In the genomic region with DNA sequence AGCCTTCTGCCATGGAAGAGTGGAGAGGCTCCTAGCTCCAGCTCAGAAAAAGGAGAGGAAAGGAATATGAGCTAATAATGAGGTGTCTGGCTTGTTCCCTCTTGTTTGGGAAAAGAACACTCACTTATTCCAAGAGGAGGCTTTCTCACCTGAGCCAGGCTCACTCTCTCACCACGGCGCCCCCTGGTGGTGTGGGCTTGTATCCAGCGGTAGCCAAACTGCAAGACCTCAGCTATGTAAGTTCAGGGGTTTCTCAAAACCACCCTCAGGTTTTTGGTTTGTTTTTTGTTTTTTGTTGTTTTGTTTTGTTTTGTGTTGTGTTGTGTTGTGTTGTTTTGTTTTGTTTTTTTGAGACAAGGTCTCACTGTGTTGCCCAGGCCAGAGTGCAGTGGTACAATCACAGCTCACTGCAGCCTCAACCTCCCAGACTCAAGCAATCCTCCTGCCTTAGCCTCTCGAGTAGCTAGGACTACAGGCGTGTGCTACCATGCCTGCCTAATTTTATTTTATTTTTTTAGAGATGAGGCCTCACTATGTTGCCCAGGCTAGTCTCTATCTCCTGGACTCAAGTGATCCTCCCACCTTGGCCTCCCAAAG, we compare ENCODE assay signal across 8 cellular contexts.
DNase-seq lines count a peak whose midpoint lies in the region; ATAC-seq and TF ChIP-seq lines count a peak whose summit lies in the region.

No MANE protein-coding gene starts in this region.

- H3K36me3 ChIP-seq in gastroesophageal sphincter = no peaks in the 10 kb centered on the region
- H3K36me3 ChIP-seq in psoas muscle (ENCODE audit: insufficient read depth in 1 of 2, low read depth in 1 of 2) = no peaks in the 10 kb centered on the region

- no peaks in the 10 kb centered on the region for H3K4me1 ChIP-seq in gastroesophageal sphincter
- H3K4me1 ChIP-seq in psoas muscle = no peaks in the 10 kb centered on the region

- H3K36me3 Mint-ChIP-seq in Calu3 (ENCODE audit: insufficient read depth, unreplicated experiment) = no peaks in the 10 kb centered on the region
- no peaks in the 10 kb centered on the region for H3K36me3 Mint-ChIP-seq in activated T-helper 17 cell treated with anti-CD3 and anti-CD28 coated beads, Interleukin-2, amount 50 U/mL, for 72 hours (ENCODE audit: low read depth)

- peak; percentile 84 for DNase-seq in Calu3
- DNase-seq in OCI-M1 (lab: John Stamatoyannopoulos, UW) = peak; percentile 85
- DNase-seq in psoas muscle = peak; percentile 44 to 69

- H3K9me3 ChIP-seq in gastroesophageal sphincter (peaks cover 0 to 16% (median 0%) of the 10 kb centered on the region in 3 donors), psoas muscle (no peaks in the 10 kb centered on the region)

- H3K9me3 Mint-ChIP-seq in Calu3 (ENCODE audit: low read depth, unreplicated experiment) = no peaks in the 10 kb centered on the region
- H3K9me3 Mint-ChIP-seq in activated T-helper 17 cell treated with anti-CD3 and anti-CD28 coated beads, Interleukin-2, amount 50 U/mL, for 72 hours = no peaks in the 10 kb centered on the region

- TF ChIP-seq EP300 in gastroesophageal sphincter (IDR thresholded peaks at IDR 0.05) = no peak

- WGBS in gastroesophageal sphincter (ENCODE audit: low coverage in 1 of 2), 2 donors = 0 to 29% methylated on average over 1 to 5 of the region's 5 CpGs
- WGBS in psoas muscle, 3 donors = 31 to 35% (median 34%) methylated on average over 5 of the region's 5 CpGs

- no peak overlapping the region for H3K27ac Mint-ChIP-seq in Calu3 (ENCODE audit: unreplicated experiment)
- no peak overlapping the region for H3K27ac Mint-ChIP-seq in activated T-helper 17 cell treated with anti-CD3 and anti-CD28 coated beads, Interleukin-2, amount 50 U/mL, for 72 hours

- TF ChIP-seq CTCF in Calu3 (IDR thresholded peaks at IDR 0.05; ENCODE audit: unreplicated experiment) (peak; percentile 75), gastroesophageal sphincter (IDR thresholded peaks at IDR 0.05) (peak in 3 of 4 experiments; percentile 7 to 51 (median 28)), psoas muscle (IDR thresholded peaks at IDR 0.05) (peak; percentile 47)

- ATAC-seq in HG02759 (IDR thresholded peaks at IDR 0.05; ENCODE audit: unreplicated experiment) = peak; percentile 40
- peak; percentile 43 for ATAC-seq in activated T-helper 17 cell treated with anti-CD3 and anti-CD28 coated beads, Interleukin-2, amount 50 U/mL, for 72 hours (replicated peaks)
- ATAC-seq in gastroesophageal sphincter = no peak
- ATAC-seq in psoas muscle = no peak
- no peak for ATAC-seq in HG03521 (IDR thresholded peaks at IDR 0.05; ENCODE audit: unreplicated experiment)
- ATAC-seq in HG03432 (IDR thresholded peaks at IDR 0.05; ENCODE audit: unreplicated experiment) = no peak

- TF ChIP-seq POLR2A in gastroesophageal sphincter (IDR thresholded peaks at IDR 0.05) = no peak

- intact Hi-C loops in Calu3 (cut with micrococcal nuclease; ENCODE audit: unreplicated experiment) = loop anchor here (2.0 kb wide), 1 partner anchor 313 kb away; no protein-coding TSS in a partner anchor
- intact Hi-C loops in psoas muscle (cut with DNase I) = no loop called here

- no TSS peak for BruUV-seq in Calu3 (replicated peaks; lab: Mats Ljungman, UMichigan)

- H3K27me3 ChIP-seq in gastroesophageal sphincter = peaks cover 18% of the 10 kb centered on the region
- no peaks in the 10 kb centered on the region for H3K27me3 ChIP-seq in psoas muscle (ENCODE audit: insufficient read depth in 3 of 3, low read length in 2 of 3)

- no peaks in the 10 kb centered on the region for H3K4me1 Mint-ChIP-seq in Calu3 (ENCODE audit: low read depth, unreplicated experiment)
- H3K4me1 Mint-ChIP-seq in activated T-helper 17 cell treated with anti-CD3 and anti-CD28 coated beads, Interleukin-2, amount 50 U/mL, for 72 hours = no peaks in the 10 kb centered on the region

- H3K4me3 ChIP-seq in gastroesophageal sphincter = no peak overlapping the region
- H3K4me3 ChIP-seq in psoas muscle = no peak overlapping the region

- CTCF ChIA-PET in Calu3 (lab: Charles Lee) = interaction anchor here (0.9 to 1.5 kb wide), 5 partner anchors 91 to 327 kb away, joined by 4 to 8 read pairs (median 5); no protein-coding TSS in a partner anchor

- H3K4me3 Mint-ChIP-seq in Calu3 (ENCODE audit: low read depth, unreplicated experiment) = no peak overlapping the region
- H3K4me3 Mint-ChIP-seq in activated T-helper 17 cell treated with anti-CD3 and anti-CD28 coated beads, Interleukin-2, amount 50 U/mL, for 72 hours = no peak overlapping the region

- peaks cover 16% of the 10 kb centered on the region for H3K27me3 Mint-ChIP-seq in Calu3 (ENCODE audit: unreplicated experiment)
- H3K27me3 Mint-ChIP-seq in activated T-helper 17 cell treated with anti-CD3 and anti-CD28 coated beads, Interleukin-2, amount 50 U/mL, for 72 hours = peaks cover 8% of the 10 kb centered on the region

- H3K27ac ChIP-seq in gastroesophageal sphincter = no peak overlapping the region
- no peak overlapping the region for H3K27ac ChIP-seq in psoas muscle

Comparison
In these comparisons a context has a peak if more than half of its experiments do, and no peak if none do; other contexts are left out.
1. ATAC-seq: peak in HG02759 (single experiment) and activated T-helper 17 cell treated with anti-CD3 and anti-CD28 coated beads, Interleukin-2, amount 50 U/mL, for 72 hours (single experiment); none in gastroesophageal sphincter (single experiment), psoas muscle (0 of 4), HG03521 (single experiment) and HG03432 (single experiment).
2. Peak in every context shown above with its lines, with median percentiles within 50 percentile points of each other: DNase-seq and CTCF ChIP-seq.